ENCODE assay signal across 8 cellular contexts in genomic region chr12:52036587-52037171, GRCh38. TPM values are rescaled to one million over a fixed set of nuclear protein-coding genes. Genes with fewer than 3 reads are reported as not detected.
DNase-seq lines count a peak whose midpoint lies in the region; ATAC-seq and TF ChIP-seq lines count a peak whose summit lies in the region.

No MANE protein-coding gene starts in this region.

- H3K36me3 ChIP-seq in CD4-positive, CD25-positive, alpha-beta regulatory T cell (ENCODE audit: control insufficient read depth, insufficient read depth, low read length) = no peaks in the 10 kb centered on the region

- DNase-seq in CD4-positive, CD25-positive, alpha-beta regulatory T cell = peak; percentile 68 to 87 (median 87)
- peak; percentile 93 for DNase-seq in LoVo (ENCODE audit: low spot score)
- peak; percentile 100 for DNase-seq in T1000 (lab: John Stamatoyannopoulos, UW)
- peak; percentile 87 for DNase-seq in astrocyte of the spinal cord (ENCODE audit: low read depth, low spot score)
- peak in 46 of 51 donors; percentile 25 to 91 (median 74) for DNase-seq in hypothalamus (lab: John Stamatoyannopoulos, UW)
- DNase-seq in sciatic nerve (ENCODE audit: low spot score) = peak; percentile 96

- H3K4me3 Mint-ChIP-seq in CD4-positive, CD25-positive, alpha-beta regulatory T cell = peak overlapping the region; percentile 39 to 84 (median 70)

- peaks cover 8% of the 10 kb centered on the region for H3K27me3 Mint-ChIP-seq in CD4-positive, CD25-positive, alpha-beta regulatory T cell

- H3K9me3 Mint-ChIP-seq in CD4-positive, CD25-positive, alpha-beta regulatory T cell = peaks cover 0 to 2% (median 0%) of the 10 kb centered on the region in 7 donors

- H3K27me3 ChIP-seq in CD4-positive, CD25-positive, alpha-beta regulatory T cell (ENCODE audit: control insufficient read depth, insufficient read depth, low read length) = no peaks in the 10 kb centered on the region

- TF ChIP-seq CTCF in astrocyte of the spinal cord (IDR thresholded peaks at IDR 0.05; ENCODE audit: low read depth, low read length) = no peak

- peaks cover 37% of the 10 kb centered on the region for H3K4me1 ChIP-seq in CD4-positive, CD25-positive, alpha-beta regulatory T cell (ENCODE audit: control insufficient read depth, insufficient read depth, low read length, poor library complexity, severe bottlenecking)

- H3K4me3 ChIP-seq in CD4-positive, CD25-positive, alpha-beta regulatory T cell (ENCODE audit: low read depth, low read length) = peak overlapping the region; percentile 52
- H3K4me3 ChIP-seq in astrocyte of the spinal cord (ENCODE audit: low read depth, low read length) = peak overlapping the region; percentile 24

- ATAC-seq in CD4-positive, CD25-positive, alpha-beta regulatory T cell (ENCODE audit: low read depth in 2 of 2) = peak; percentile 48 to 65
- ATAC-seq in GM21381 (IDR thresholded peaks at IDR 0.05; ENCODE audit: unreplicated experiment) = peak; percentile 48
- peak; percentile 69 for ATAC-seq in sciatic nerve
- ATAC-seq in GM18858 (IDR thresholded peaks at IDR 0.05; ENCODE audit: unreplicated experiment) = no peak

- peak overlapping the region in 2 of 3 donors; percentile 56 to 89 for H3K27ac Mint-ChIP-seq in CD4-positive, CD25-positive, alpha-beta regulatory T cell

- no peaks in the 10 kb centered on the region for H3K36me3 Mint-ChIP-seq in CD4-positive, CD25-positive, alpha-beta regulatory T cell

- in situ Hi-C loops in astrocyte of the spinal cord (cut with HindIII; ENCODE audit: low sequenced_read_pairs) = no loop called here

- intact Hi-C loops in sciatic nerve (cut with DNase I) = no loop called here

- peak overlapping the region; percentile 82 for H3K27ac ChIP-seq in CD4-positive, CD25-positive, alpha-beta regulatory T cell (ENCODE audit: insufficient read depth, low read length, poor library complexity, severe bottlenecking)

- H3K9me3 ChIP-seq in CD4-positive, CD25-positive, alpha-beta regulatory T cell (ENCODE audit: control insufficient read depth in 2 of 2, low read length in 2 of 2) = no peaks in the 10 kb centered on the region

- H3K4me1 Mint-ChIP-seq in CD4-positive, CD25-positive, alpha-beta regulatory T cell = peaks cover 6 to 48% (median 29%) of the 10 kb centered on the region in 4 donors

RNA-seq across cellular contexts. Expression of gene NR4A1, which starts 14.6 kb away (rescaled TPM):
- 143 TPM for total RNA-seq in CD4-positive, CD25-positive, alpha-beta regulatory T cell
- under 1 TPM; 0.22 to 0.54 (median 0.47) TPM for polyA plus RNA-seq in CD4-positive, CD25-positive, alpha-beta regulatory T cell
- total RNA-seq in sciatic nerve = 688 TPM

RNA-seq across cellular contexts. Expression of gene TAMALIN, which starts 29.9 kb away (rescaled TPM):
- 253 TPM for total RNA-seq in CD4-positive, CD25-positive, alpha-beta regulatory T cell
- 1 to 10 TPM in 2 of 4 donors, under 1 TPM in 2; 0.37 to 4.3 (median 0.91) TPM for polyA plus RNA-seq in CD4-positive, CD25-positive, alpha-beta regulatory T cell
- total RNA-seq in sciatic nerve = 124 TPM

RNA-seq across cellular contexts. Expression of gene ATG101, which starts 33.1 kb away (rescaled TPM):
- total RNA-seq in CD4-positive, CD25-positive, alpha-beta regulatory T cell = 33.5 TPM
- polyA plus RNA-seq in CD4-positive, CD25-positive, alpha-beta regulatory T cell = 10 to 100 TPM; 30.1 to 38.2 (median 34.8) TPM
- 28.2 TPM for total RNA-seq in sciatic nerve

RNA-seq across cellular contexts. Expression of gene SMIM41, which starts 42.8 kb away (rescaled TPM):
- total RNA-seq in CD4-positive, CD25-positive, alpha-beta regulatory T cell = 0.54 TPM
- polyA plus RNA-seq in CD4-positive, CD25-positive, alpha-beta regulatory T cell = not detected
- total RNA-seq in sciatic nerve = 12.4 TPM
